7 cellular contexts compared by ENCODE assay signal in the genomic region with DNA sequence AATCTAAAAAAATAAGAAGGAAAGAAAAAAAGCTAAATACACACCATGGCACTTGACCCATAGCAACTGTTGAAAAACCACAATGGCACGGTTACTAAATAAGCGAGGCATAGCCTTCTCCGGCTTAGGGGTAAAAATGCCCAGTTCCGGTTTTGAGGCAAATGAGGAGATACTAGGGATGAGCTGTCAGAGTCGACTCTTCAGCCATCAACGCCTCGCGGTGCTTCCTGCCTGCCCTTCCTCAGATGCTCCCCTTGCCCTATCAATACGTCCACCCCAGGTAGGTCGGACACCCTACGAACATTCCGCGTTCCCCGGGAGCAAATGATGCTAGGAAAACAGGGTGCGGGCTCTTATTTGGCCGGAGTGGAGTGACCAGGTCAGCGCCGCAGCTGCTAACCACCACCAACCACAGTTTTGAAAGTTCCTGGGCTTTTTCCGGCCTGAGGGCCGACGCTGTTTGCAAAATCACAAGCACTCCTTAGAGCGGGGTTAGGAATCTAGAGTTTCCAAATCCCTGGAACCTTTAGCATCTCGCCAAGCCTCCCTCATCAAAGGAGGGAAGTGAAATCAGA. TPM values are rescaled to one million over a fixed set of nuclear protein-coding genes. Genes with fewer than 3 reads are reported as not detected.
DNase-seq lines count a peak whose midpoint lies in the region; ATAC-seq and TF ChIP-seq lines count a peak whose summit lies in the region.

No MANE protein-coding gene starts in this region.

- intact Hi-C loops in dorsolateral prefrontal cortex (cut with DNase I), result loop anchor here (2.0 to 10.0 kb wide), 3 partner anchors 28 to 106 kb away; a partner anchor contains a TSS

- peak; percentile 28 for DNase-seq in G401 (ENCODE audit: low spot score)
- DNase-seq in SW480 (ENCODE audit: low spot score), result peak; percentile 33
- peak in 1 of 10 donors; percentile 5 for DNase-seq in dorsolateral prefrontal cortex
- DNase-seq in medulla oblongata (ENCODE audit: extremely low spot score), result peak; percentile 42
- DNase-seq in upper lobe of left lung, result peak in 1 of 2 donors; percentile 69

- no peaks in the 10 kb centered on the region for H3K9me3 ChIP-seq in upper lobe of left lung

- TF ChIP-seq CTCF in dorsolateral prefrontal cortex (IDR thresholded peaks at IDR 0.05 in 54 of 56, conservative IDR thresholded peaks at IDR 0.05 in 2 of 56; ENCODE audit: low read depth in 1 of 56, partially characterized antibody in 56 of 56) (no peak), upper lobe of left lung (IDR thresholded peaks at IDR 0.05) (no peak)

- TF ChIP-seq EP300 in upper lobe of left lung (IDR thresholded peaks at IDR 0.05), result no peak

- 1% methylated on average over 19 to 23 of the region's 23 CpGs for WGBS in upper lobe of left lung, 2 donors

- peak; percentile 10 for ATAC-seq in HG03196 (IDR thresholded peaks at IDR 0.05; ENCODE audit: unreplicated experiment)
- ATAC-seq in upper lobe of left lung (ENCODE audit: low FRiP score in 2 of 2), result peak; percentile 48 to 58
- ATAC-seq in HG03139 (IDR thresholded peaks at IDR 0.05; ENCODE audit: unreplicated experiment), result no peak

- peak in 3 of 4 donors; percentile 9 to 31 (median 21) for TF ChIP-seq POLR2A in upper lobe of left lung (IDR thresholded peaks at IDR 0.05)

- in situ Hi-C loops in G401 (cut with HindIII; ENCODE audit: low sequenced_read_pairs), result no loop called here

- peaks cover 10 to 42% (median 28%) of the 10 kb centered on the region in 4 donors for H3K36me3 ChIP-seq in upper lobe of left lung

- H3K27me3 ChIP-seq in dorsolateral prefrontal cortex, result no peaks in the 10 kb centered on the region
- no peaks in the 10 kb centered on the region for H3K27me3 ChIP-seq in upper lobe of left lung

- peaks cover 24 to 38% (median 30%) of the 10 kb centered on the region in 4 donors for H3K4me1 ChIP-seq in upper lobe of left lung

- H3K27ac ChIP-seq in dorsolateral prefrontal cortex (peak overlapping the region in 58 of 59 donors; percentile 57 to 98 (median 92)), upper lobe of left lung (peak overlapping the region; percentile 93 to 98 (median 95))

- H3K4me3 ChIP-seq in dorsolateral prefrontal cortex (peak overlapping the region; percentile 67 to 99 (median 91)), upper lobe of left lung (peak overlapping the region; percentile 64 to 93 (median 88))

RNA-seq across cellular contexts. Expression of a gene that starts 1.2 kb away (rescaled TPM):
- 338 and 491 TPM in 2 replicates for total RNA-seq in G401 (2014; rRNA removed; shearing (Covaris generic))
- 100 to 1,000 TPM in 30 of 120 experiments, 10 to 100 TPM in 90; 76.0 to 113 (median 95.4) TPM for total RNA-seq in dorsolateral prefrontal cortex
- 100 to 1,000 TPM in 4 of 6 donors, 10 to 100 TPM in 2; 74.5 to 127 (median 107) TPM for total RNA-seq in upper lobe of left lung

RNA-seq across cellular contexts. Expression of a gene that starts 22.1 kb away (rescaled TPM):
- 34.3 and 42.3 TPM in 2 replicates for total RNA-seq in G401 (2014; rRNA removed; shearing (Covaris generic))
- 10 to 100 TPM; 18.3 to 41.4 (median 28.7) TPM for total RNA-seq in dorsolateral prefrontal cortex
- 10 to 100 TPM; 11.8 to 35.6 (median 22.5) TPM for total RNA-seq in upper lobe of left lung

RNA-seq across cellular contexts. Expression of a gene that starts 22.2 kb away (rescaled TPM):
- 90.3 and 118 TPM in 2 replicates for total RNA-seq in G401 (2014; rRNA removed; shearing (Covaris generic))
- total RNA-seq in dorsolateral prefrontal cortex (10 to 100 TPM in 80 of 120 experiments, 1 to 10 TPM in 40; 5.4 to 16.5 (median 11.1) TPM), upper lobe of left lung (10 to 100 TPM in 4 of 6 donors, 1 to 10 TPM in 1, not detected in 1; 5.2 to 21.1 (median 18.7) TPM)

RNA-seq across cellular contexts. Expression of a gene that starts 27.6 kb away (rescaled TPM):
- 541 and 568 TPM in 2 replicates for total RNA-seq in G401 (2014; rRNA removed; shearing (Covaris generic))
- total RNA-seq in dorsolateral prefrontal cortex, result 100 to 1,000 TPM; 262 to 795 (median 615) TPM
- total RNA-seq in upper lobe of left lung, result 100 to 1,000 TPM in 5 of 6 donors, 10 to 100 TPM in 1; 61.5 to 330 (median 176) TPM

RNA-seq across cellular contexts. Expression of a gene that starts 30.4 kb away (rescaled TPM):
- total RNA-seq in G401 (2014; rRNA removed; shearing (Covaris generic)), result 487 and 568 TPM in 2 replicates
- total RNA-seq in dorsolateral prefrontal cortex (100 to 1,000 TPM; 341 to 794 (median 594) TPM), upper lobe of left lung (100 to 1,000 TPM; 131 to 733 (median 324) TPM)
